In genomic region chr16:16197331-16197730, GRCh38 we compare ENCODE assay signal across 25 cellular contexts.
"Had no signal": no experiment of that assay in that cellular context is flagged by ENCODE, and none has a peak within 500 bp of the region (broad histone marks: within the 10 kb centered on the region; RNA-seq: fewer than 3 reads in every experiment).

No MANE protein-coding gene starts in this region.

- H3K36me3 ChIP-seq: breast epithelium, esophagus squamous epithelium, ovary, thyroid gland had no signal

- H3K36me3 Mint-ChIP-seq: activated naive CD4-positive, alpha-beta T cell treated with anti-CD3 and anti-CD28 coated beads, Interleukin-2, amount 50 U/mL, for 24 hours; stimulated activated naive B cell treated with anti-CD40 and anti-IgM and Interleukin-4, amounts not matched to agents 10 μg/mL and 1 μg/mL and 100 μg/mL, for 72 hours had no signal

- H3K9me3 Mint-ChIP-seq: activated naive CD4-positive, alpha-beta T cell treated with anti-CD3 and anti-CD28 coated beads, Interleukin-2, amount 50 U/mL, for 24 hours; endodermal cell; nephron; stimulated activated naive B cell treated with anti-CD40 and anti-IgM and Interleukin-4, amounts not matched to agents 10 μg/mL and 1 μg/mL and 100 μg/mL, for 72 hours had no signal

- H3K27ac ChIP-seq: breast epithelium, esophagus squamous epithelium, ovary, stomach, thyroid gland, upper lobe of left lung had no signal

- H3K27me3 Mint-ChIP-seq: progenitor cell of endocrine pancreas had no signal

- ATAC-seq: activated CD4-positive, alpha-beta T cell treated with anti-CD3 and anti-CD28 coated beads for 36 hours; left ventricle myocardium superior; sciatic nerve; stimulated activated naive B cell treated with anti-CD40 and anti-IgM and Interleukin-4, amounts not matched to agents 10 μg/mL and 1 μg/mL and 100 μg/mL, for 72 hours had no signal

- DNase-seq: activated CD4-positive, alpha-beta T cell treated with anti-CD3 and anti-CD28 coated beads for 36 hours; activated CD4-positive, alpha-beta T cell treated with anti-CD3 and anti-CD28 coated beads, Interleukin-2, amount 50 U/mL, for 4 hours; activated CD4-positive, CD25-positive, alpha-beta regulatory T cell; activated CD8-positive, alpha-beta memory T cell treated with anti-CD3 and anti-CD28 coated beads for 24 hours; activated gamma-delta T cell treated with Interleukin-2 at 50 U/mL for 16 hours; central memory CD4-positive, alpha-beta T cell; esophagus squamous epithelium; foreskin melanocyte; islet precursor cell; left ventricle myocardium superior; ovary; small intestine; stimulated activated CD4-positive, alpha-beta T cell treated with anti-CD3 and anti-CD28 coated beads, Interleukin-1b, Interleukin-23, amount 100 ng/mL, for 48 hours; stimulated activated CD4-positive, alpha-beta T cell treated with anti-CD3 and anti-CD28 coated beads, Interleukin-4, amount 100 ng/mL, for 4 hours; stimulated activated CD8-positive, alpha-beta memory T cell treated with anti-CD3 and anti-CD28 coated beads, Interleukin-4, amount 100 ng/mL, for 48 hours; stimulated activated naive B cell treated with anti-CD40 and anti-IgM and Interleukin-4, amounts not matched to agents 10 μg/mL and 1 μg/mL and 100 μg/mL, for 72 hours; stomach; thyroid gland; upper lobe of left lung had no signal

- H3K4me1 Mint-ChIP-seq: nephron had no signal

- H3K27me3 ChIP-seq: breast epithelium, esophagus squamous epithelium, ovary, stomach, thyroid gland, upper lobe of left lung had no signal

- H3K27ac Mint-ChIP-seq: activated CD4-positive, alpha-beta T cell treated with anti-CD3 and anti-CD28 coated beads for 36 hours; activated naive CD4-positive, alpha-beta T cell treated with anti-CD3 and anti-CD28 coated beads, Interleukin-2, amount 50 U/mL, for 24 hours; endodermal cell; nephron; progenitor cell of endocrine pancreas; stimulated activated naive B cell treated with anti-CD40 and anti-IgM and Interleukin-4, amounts not matched to agents 10 μg/mL and 1 μg/mL and 100 μg/mL, for 72 hours had no signal

- H3K4me3 ChIP-seq: breast epithelium, esophagus squamous epithelium, ovary, stomach, thyroid gland, upper lobe of left lung had no signal

- H3K4me1 ChIP-seq: breast epithelium, esophagus squamous epithelium, thyroid gland, upper lobe of left lung had no signal

- H3K9me3 ChIP-seq: breast epithelium, esophagus squamous epithelium, ovary, stomach, thyroid gland, upper lobe of left lung had no signal

- H3K4me3 Mint-ChIP-seq: activated CD4-positive, alpha-beta T cell treated with anti-CD3 and anti-CD28 coated beads for 36 hours; activated naive CD4-positive, alpha-beta T cell treated with anti-CD3 and anti-CD28 coated beads, Interleukin-2, amount 50 U/mL, for 24 hours; endodermal cell; nephron; stimulated activated naive B cell treated with anti-CD40 and anti-IgM and Interleukin-4, amounts not matched to agents 10 μg/mL and 1 μg/mL and 100 μg/mL, for 72 hours had no signal

- FAIRE-seq: small intestine had no signal
